In genomic region chr16:47311738-47312505, GRCh38 we compare ENCODE assay signal across 14 cellular contexts.
DNase-seq lines count a peak whose midpoint lies in the region; TF ChIP-seq lines count a peak whose summit lies in the region.
"Had no signal": no experiment of that assay in that cellular context is flagged by ENCODE, and none has a peak within 500 bp of the region (broad histone marks: within the 10 kb centered on the region; RNA-seq: fewer than 3 reads in every experiment).

No MANE protein-coding gene starts in this region.

- H3K4me3 ChIP-seq in stomach, result no peak overlapping the region
- H3K4me3 ChIP-seq: thoracic aorta had no signal

- peaks cover 0 to 31% (median 20%) of the 10 kb centered on the region in 4 donors for H3K36me3 ChIP-seq in stomach
- H3K36me3 ChIP-seq: thoracic aorta had no signal

- no peaks in the 10 kb centered on the region for H3K27me3 ChIP-seq in stomach
- H3K27me3 ChIP-seq: neutrophil had no signal

- TF ChIP-seq CTCF in stomach (IDR thresholded peaks at IDR 0.05), result no peak

- H3K4me1 ChIP-seq in stomach, result peaks cover 0 to 5% (median 0%) of the 10 kb centered on the region in 4 donors

- no peaks in the 10 kb centered on the region for H3K9me3 ChIP-seq in stomach
- H3K9me3 ChIP-seq: neutrophil, thoracic aorta had no signal

- no peak overlapping the region for H3K27ac ChIP-seq in stomach
- H3K27ac ChIP-seq: 22Rv1, neutrophil, thoracic aorta had no signal

- intact Hi-C loops in stomach (cut with DNase I; ENCODE audit: low total_unique reads), result no loop called here

- no peak for TF ChIP-seq EP300 in stomach (IDR thresholded peaks at IDR 0.05)

- 78 to 88% (median 84%) methylated on average over 8 of the region's 8 CpGs for WGBS in stomach, 5 donors

- in situ Hi-C loops in ACHN (cut with HindIII; ENCODE audit: low pct_ligation_motif_present, low pct_unique_long_range_greater_than_20kb, low sequenced_read_pairs), result no loop called here

- no peak for TF ChIP-seq POLR2A in stomach (IDR thresholded peaks at IDR 0.05)

- peak; percentile 3 for DNase-seq in DMS 273 (lab: John Stamatoyannopoulos, UW; ENCODE audit: unreplicated experiment)
- no peak for DNase-seq in DMS 273 treated with DMSO at 0.1 percent for 48 hours (lab: John Stamatoyannopoulos, UW)
- peak; percentile 31 for DNase-seq in RPMI8226
- peak; percentile 84 for DNase-seq in globus pallidus (ENCODE audit: low spot score)
- peak; percentile 74 for DNase-seq in renal cortical epithelial cell (ENCODE audit: low read depth)
- DNase-seq in ACHN, result no peak
- no peak for DNase-seq in NCI-H1092 (lab: John Stamatoyannopoulos, UW)
- DNase-seq in stomach, result no peak
- DNase-seq: central memory CD4-positive, alpha-beta T cell; NCI-H526 treated with DMSO at 0.1 percent for 48 hours; stimulated activated CD4-positive, alpha-beta T cell treated with anti-CD3 and anti-CD28 coated beads, Interleukin-2, amount 100 ng/mL, for 48 hours had no signal

Comparison
In these comparisons a context has a peak if more than half of its experiments do, and no peak if none do; other contexts are left out.
1. DNase-seq: peak in DMS 273 (single experiment), RPMI8226 (single experiment), globus pallidus (single experiment) and renal cortical epithelial cell (single experiment); none in DMS 273 treated with DMSO at 0.1 percent for 48 hours (single experiment), ACHN (single experiment), NCI-H1092 (single experiment) and stomach (single experiment).